In the genomic region with DNA sequence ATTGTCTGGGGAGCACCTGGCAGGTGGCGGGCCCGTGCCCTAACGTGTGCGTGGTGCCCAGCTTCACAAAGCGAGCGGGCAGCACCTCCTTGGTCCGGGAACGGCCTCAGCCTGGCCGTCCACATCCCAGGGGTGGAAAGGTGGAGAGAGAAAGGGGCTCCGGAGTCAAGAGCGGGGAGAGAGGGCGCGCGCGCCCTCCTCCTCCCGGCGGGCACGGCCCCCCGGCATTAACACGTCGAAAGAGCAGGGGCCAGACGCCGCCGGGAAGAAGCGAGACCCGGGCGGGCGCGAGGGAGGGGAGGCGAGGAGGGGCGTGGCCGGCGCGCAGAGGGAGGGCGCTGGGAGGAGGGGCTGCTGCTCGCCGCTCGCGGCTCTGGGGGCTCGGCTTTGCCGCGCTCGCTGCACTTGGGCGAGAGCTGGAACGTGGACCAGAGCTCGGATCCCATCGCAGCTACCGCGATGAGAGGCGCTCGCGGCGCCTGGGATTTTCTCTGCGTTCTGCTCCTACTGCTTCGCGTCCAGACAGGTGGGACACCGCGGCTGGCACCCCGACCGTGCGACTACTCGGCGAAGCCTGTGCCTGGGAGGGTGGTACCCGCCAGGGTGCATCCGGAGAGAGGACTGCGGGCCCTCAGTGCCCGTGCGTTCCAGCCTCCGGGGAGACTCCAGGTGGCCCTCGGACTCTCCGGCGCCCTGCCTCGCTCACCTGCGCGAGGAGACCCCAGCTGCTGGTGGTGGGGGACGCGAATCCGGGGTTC, we compare ENCODE assay signal across 1 cellular context.
TF ChIP-seq lines count a peak whose summit lies in the region.

A gene (plus strand): TSS at position 402 of the 758 bp plus-strand sequence. CDS start 58 bp downstream, at position 460.

TF ChIP-seq in SK-N-SH treated with all-trans-retinoic acid at 6 μM for 48 hours, 23 proteins besides CTCF, POLR2A, EP300 and RAD21 (continued from another document):
- no peak for TF ChIP-seq TCF4 (CRISPR knock-in tag; IDR thresholded peaks at IDR 0.05; ENCODE audit: borderline replicate concordance)
- no peak for TF ChIP-seq ESRRG (CRISPR knock-in tag; IDR thresholded peaks at IDR 0.05)
- no peak for TF ChIP-seq RARB (CRISPR knock-in tag; IDR thresholded peaks at IDR 0.05)
- TF ChIP-seq, protein P1, sequence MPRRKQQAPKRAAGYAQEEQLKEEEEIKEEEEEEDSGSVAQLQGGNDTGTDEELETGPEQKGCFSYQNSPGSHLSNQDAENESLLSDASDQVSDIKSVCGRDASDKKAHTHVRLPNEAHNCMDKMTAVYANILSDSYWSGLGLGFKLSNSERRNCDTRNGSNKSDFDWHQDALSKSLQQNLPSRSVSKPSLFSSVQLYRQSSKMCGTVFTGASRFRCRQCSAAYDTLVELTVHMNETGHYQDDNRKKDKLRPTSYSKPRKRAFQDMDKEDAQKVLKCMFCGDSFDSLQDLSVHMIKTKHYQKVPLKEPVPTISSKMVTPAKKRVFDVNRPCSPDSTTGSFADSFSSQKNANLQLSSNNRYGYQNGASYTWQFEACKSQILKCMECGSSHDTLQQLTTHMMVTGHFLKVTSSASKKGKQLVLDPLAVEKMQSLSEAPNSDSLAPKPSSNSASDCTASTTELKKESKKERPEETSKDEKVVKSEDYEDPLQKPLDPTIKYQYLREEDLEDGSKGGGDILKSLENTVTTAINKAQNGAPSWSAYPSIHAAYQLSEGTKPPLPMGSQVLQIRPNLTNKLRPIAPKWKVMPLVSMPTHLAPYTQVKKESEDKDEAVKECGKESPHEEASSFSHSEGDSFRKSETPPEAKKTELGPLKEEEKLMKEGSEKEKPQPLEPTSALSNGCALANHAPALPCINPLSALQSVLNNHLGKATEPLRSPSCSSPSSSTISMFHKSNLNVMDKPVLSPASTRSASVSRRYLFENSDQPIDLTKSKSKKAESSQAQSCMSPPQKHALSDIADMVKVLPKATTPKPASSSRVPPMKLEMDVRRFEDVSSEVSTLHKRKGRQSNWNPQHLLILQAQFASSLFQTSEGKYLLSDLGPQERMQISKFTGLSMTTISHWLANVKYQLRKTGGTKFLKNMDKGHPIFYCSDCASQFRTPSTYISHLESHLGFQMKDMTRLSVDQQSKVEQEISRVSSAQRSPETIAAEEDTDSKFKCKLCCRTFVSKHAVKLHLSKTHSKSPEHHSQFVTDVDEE (CRISPR knock-in tag; IDR thresholded peaks at IDR 0.05): no peak
- TF ChIP-seq ZFP3 (CRISPR knock-in tag; IDR thresholded peaks at IDR 0.05): no peak
- TF ChIP-seq ZNF565 (CRISPR knock-in tag; conservative IDR thresholded peaks at IDR 0.05; ENCODE audit: low read depth): no peak
